ENCODE assay signal across 8 cellular contexts in genomic region chrX:132023117-132023895, GRCh38. TPM values are rescaled to one million over a fixed set of nuclear protein-coding genes. Genes with fewer than 3 reads are reported as not detected.
A peak's percentile ranks its signal among the peaks of the same experiment; 100 is the strongest.
DNase-seq lines count a peak whose midpoint lies in the region; ATAC-seq and TF ChIP-seq lines count a peak whose summit lies in the region.

Gene STK26 (plus strand): TSS chrX:132023302. CDS start chrX:132023618, 316 bp downstream.

- H3K9me3 ChIP-seq in HUES64 (ENCODE audit: insufficient read depth, low read depth, low read length) (no peaks in the 10 kb centered on the region), thoracic aorta (no peaks in the 10 kb centered on the region)

- under 1% methylated on average over 65 of the region's 65 CpGs for WGBS in HUES64

- peak; percentile 80 for ATAC-seq in GM21515 (IDR thresholded peaks at IDR 0.05; ENCODE audit: unreplicated experiment)
- no peak for ATAC-seq in thoracic aorta (ENCODE audit: insufficient number of reproducible peaks, low FRiP score, low read depth)

- peak; percentile 56 for DNase-seq in DMS53 treated with DMSO at 0.1 percent for 48 hours (lab: John Stamatoyannopoulos, UW; ENCODE audit: unreplicated experiment)
- DNase-seq in RPMI7951 (ENCODE audit: low read depth), result peak; percentile 61
- DNase-seq in activated effector memory CD4-positive, alpha-beta T cell treated with Interleukin-2 at 50 U/mL for 16 hours, result peak; percentile 70
- DNase-seq in foreskin fibroblast, result peak; percentile 65 to 84
- peak; percentile 41 for DNase-seq in occipital lobe (lab: John Stamatoyannopoulos, UW)
- peak; percentile 2 for DNase-seq in thoracic aorta (ENCODE audit: low spot score)

- no peaks in the 10 kb centered on the region; the same call in 1 of the 2 replicates for H3K36me3 ChIP-seq in HUES64 (ENCODE audit: insufficient read depth, low read length)
- H3K36me3 ChIP-seq in thoracic aorta, result no peaks in the 10 kb centered on the region

- H3K27me3 ChIP-seq in HUES64 (ENCODE audit: insufficient read depth, low read length) (no peaks in the 10 kb centered on the region), thoracic aorta (replicated peaks; ENCODE audit: insufficient read depth) (no peaks in the 10 kb centered on the region)

- peak within 1 kb of the TSS; percentile 82 for H3K27ac ChIP-seq in HUES64 (ENCODE audit: low read depth, low read length)
- H3K27ac ChIP-seq in thoracic aorta, result peak within 1 kb of the TSS in 1 of 2 donors; percentile 35

- H3K4me1 ChIP-seq in HUES64 (ENCODE audit: insufficient read depth, low read length), result peaks cover 20% of the 10 kb centered on the region
- no peaks in the 10 kb centered on the region for H3K4me1 ChIP-seq in thoracic aorta (ENCODE audit: control insufficient read depth in 1 of 2, low read depth in 2 of 2)

- H3K4me3 ChIP-seq in HUES64 (ENCODE audit: low read length) (peak within 1 kb of the TSS; percentile 88), foreskin fibroblast (ENCODE audit: low read depth in 1 of 2, low read length in 2 of 2) (peak within 1 kb of the TSS; percentile 60 to 62), thoracic aorta (peak within 1 kb of the TSS; percentile 81)

- TF ChIP-seq CTCF in foreskin fibroblast (IDR thresholded peaks at IDR 0.05; ENCODE audit: low read depth, low read length) (no peak), thoracic aorta (IDR thresholded peaks at IDR 0.05) (no peak)

- peak within 1 kb of the TSS; percentile 89 for H3K9ac ChIP-seq in HUES64 (ENCODE audit: low read depth, low read length)

RNA-seq across cellular contexts. Expression of gene STK26, which starts in this region (rescaled TPM):
- 78.0 TPM for polyA plus RNA-seq in HUES64 (2013, experiment 1 of 2)
- 85.0 TPM for polyA plus RNA-seq in HUES64 (2013, experiment 2 of 2)
- 9.4 and 10.2 TPM in 2 replicates for total RNA-seq in RPMI7951 (2014; rRNA removed; shearing (Covaris generic))
- total RNA-seq in occipital lobe (0.78 TPM), thoracic aorta (10 to 100 TPM in 1 of 2 donors, 1 to 10 TPM in 1; 7.7 to 11.1 TPM)

Comparison
In these comparisons a context has a peak if more than half of its experiments do, and no peak if none do; other contexts are left out.
1. Peak in DNase-seq in occipital lobe; RNA of the gene not detected or under 1 TPM.
2. DNase-seq: peak in every context shown above with its lines; median percentile 74 in foreskin fibroblast; 70 in activated effector memory CD4-positive, alpha-beta T cell treated with Interleukin-2 at 50 U/mL for 16 hours; 61 in RPMI7951; 56 in DMS53 treated with DMSO at 0.1 percent for 48 hours; 41 in occipital lobe; 2 in thoracic aorta.